Comparison of ENCODE assay signal across 8 cellular contexts in the genomic region with DNA sequence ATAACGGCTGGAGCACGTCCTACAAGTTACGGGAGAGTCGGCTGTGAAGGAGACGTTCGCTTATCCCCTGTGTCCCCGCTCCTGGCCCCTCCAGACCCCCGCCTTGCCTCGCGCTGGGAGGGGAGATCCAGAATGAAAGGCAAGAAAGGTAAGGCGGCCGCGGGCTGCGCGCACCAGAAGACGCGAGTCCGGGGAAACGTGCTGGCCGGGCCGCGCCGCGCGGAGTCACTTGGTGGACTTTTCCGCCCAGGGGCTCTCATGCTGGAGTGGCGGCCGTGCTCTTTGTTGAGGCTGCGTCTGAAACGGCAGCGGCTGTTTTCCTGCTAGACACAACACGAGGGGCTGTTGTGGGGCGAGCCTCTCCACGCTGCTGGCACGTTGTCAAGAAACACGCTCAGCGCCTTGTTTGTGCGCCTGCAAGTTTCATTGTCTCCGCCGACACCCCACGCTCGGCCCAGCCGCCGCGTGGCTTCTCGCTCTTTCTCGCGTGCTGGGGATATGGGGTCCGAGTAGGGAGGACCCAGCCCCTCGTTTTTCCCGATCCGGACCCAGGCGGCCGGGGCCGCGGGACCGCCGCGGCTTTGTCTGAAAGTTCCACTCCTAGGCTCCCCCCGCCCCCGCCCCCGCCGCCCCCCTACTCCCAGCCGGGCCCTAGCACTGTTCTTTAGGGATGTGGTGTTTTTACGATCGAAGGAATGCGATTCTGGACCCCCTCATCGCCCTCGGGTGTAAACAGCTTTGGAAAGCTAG. TPM values are rescaled to one million over a fixed set of nuclear protein-coding genes. Genes with fewer than 3 reads are reported as not detected.
DNase-seq lines count a peak whose midpoint lies in the region; ATAC-seq and TF ChIP-seq lines count a peak whose summit lies in the region.

No MANE protein-coding gene starts in this region.

- H3K4me1 ChIP-seq in HCT116 (ENCODE audit: control insufficient read depth in 1 of 2, insufficient read depth in 2 of 2, low read length in 2 of 2), result peaks cover 41 to 62% of the 10 kb centered on the region in 2 experiments
- peaks cover 35% of the 10 kb centered on the region for H3K4me1 ChIP-seq in skeletal muscle satellite cell (ENCODE audit: control insufficient read depth, insufficient read depth, low read length)

- H3K9ac ChIP-seq in HCT116 (ENCODE audit: low read length), result peak overlapping the region; percentile 79
- peak overlapping the region; percentile 99 for H3K9ac ChIP-seq in skeletal muscle satellite cell (ENCODE audit: low read depth, low read length)

- peaks cover 11% of the 10 kb centered on the region; the same call in 1 of the 2 replicates for H4K20me1 ChIP-seq in HCT116 (ENCODE audit: insufficient read depth)

- H3K4me3 ChIP-seq in HCT116 (replicated peaks in 1 of 2; ENCODE audit: low read depth in 1 of 2, low read length in 2 of 2) (peak overlapping the region; percentile 78 to 85), iPS-11a (ENCODE audit: low read depth, low read length) (peak overlapping the region; percentile 96), skeletal muscle satellite cell (ENCODE audit: low read length) (peak overlapping the region; percentile 85)

- RAD21 ChIA-PET in HCT116 (lab: Charles Lee; ENCODE audit: low non-redundant PET in 1 of 2, low total read pairs in 2 of 2, uncharacterized antibody in 2 of 2, unreplicated experiment in 2 of 2), result no interaction called here

- H3K9me2 ChIP-seq in HCT116 (ENCODE audit: insufficient read depth), result no peaks in the 10 kb centered on the region

- no peak for TF ChIP-seq CTCF in HCT116 (IDR thresholded peaks at IDR 0.05 in 2 of 3, conservative IDR thresholded peaks at IDR 0.05 in 1 of 3; ENCODE audit: borderline replicate concordance in 1 of 3, insufficient read depth in 1 of 3, low read depth in 2 of 3, low read length in 2 of 3)

- ATAC-seq in HCT116 (no peak), GM18505 (IDR thresholded peaks at IDR 0.05; ENCODE audit: unreplicated experiment) (no peak)

- peak overlapping the region; percentile 90 for H3K27ac ChIP-seq in HCT116 (ENCODE audit: low read depth, low read length)

- peaks cover 75% of the 10 kb centered on the region for H3K79me2 ChIP-seq in HCT116 (ENCODE audit: insufficient read depth, low read length)

- POLR2A ChIA-PET in HCT116 (lab: Charles Lee), result interaction anchor here (0.9 to 1.0 kb wide), 2 partner anchors 41 to 216 kb away, joined by 3 read pairs; no protein-coding TSS in a partner anchor

- TF ChIP-seq POLR2A in HCT116 (IDR thresholded peaks at IDR 0.05; ENCODE audit: borderline replicate concordance, extremely low read depth, insufficient read depth, insufficient read length) (no peak), GM18505 (IDR thresholded peaks at IDR 0.05; ENCODE audit: borderline replicate concordance, extremely low read depth, insufficient read depth, insufficient read length) (no peak)

- no peaks in the 10 kb centered on the region for H3K9me3 ChIP-seq in HCT116 (ENCODE audit: control insufficient read depth in 1 of 2, insufficient read depth in 1 of 2, low read depth in 1 of 2, low read length in 2 of 2)
- no peaks in the 10 kb centered on the region for H3K9me3 ChIP-seq in skeletal muscle satellite cell (replicated peaks; ENCODE audit: low read length)

- no peak overlapping the region for H2AFZ ChIP-seq in HCT116 (ENCODE audit: low read depth, low read length, poor library complexity, severe bottlenecking)

- intact Hi-C loops in HCT116 (cut with micrococcal nuclease), result no loop called here

- H3K36me3 ChIP-seq in HCT116 (ENCODE audit: control insufficient read depth in 1 of 2, insufficient read depth in 2 of 2, low read length in 2 of 2) (peaks cover 0 to 29% of the 10 kb centered on the region in 2 experiments; a peak in 3 of 4 replicates), skeletal muscle satellite cell (ENCODE audit: insufficient read depth, low read length) (peaks cover 6% of the 10 kb centered on the region)

- H3K4me2 ChIP-seq in HCT116 (ENCODE audit: low read length), result peak overlapping the region; percentile 87
- H3K4me2 ChIP-seq in skeletal muscle satellite cell (ENCODE audit: low read length), result peak overlapping the region; percentile 90

- CTCF ChIA-PET in HCT116 (lab: Charles Lee), result interaction anchor here (0.6 kb wide), 1 partner anchor 8 kb away, joined by 6 read pairs; no protein-coding TSS in a partner anchor

- no peak for TF ChIP-seq RAD21 in HCT116 (IDR thresholded peaks at IDR 0.05; ENCODE audit: low read depth)

- peak; percentile 45 for DNase-seq in A172 (ENCODE audit: low spot score)
- DNase-seq in HCT116 (ENCODE audit: low read depth, low spot score), result no peak
- DNase-seq in T-helper 22 cell (ENCODE audit: low read depth), result peak; percentile 66
- peak; percentile 86 for DNase-seq in astrocyte of the hippocampus (ENCODE audit: low read depth, low spot score)
- DNase-seq in NK-92 (lab: John Stamatoyannopoulos, UW; ENCODE audit: unreplicated experiment), result no peak

- TSS peak; percentile 32 for BruUV-seq in HCT116 (replicated peaks; lab: Mats Ljungman, UMichigan)

- no peaks in the 10 kb centered on the region for H3K27me3 ChIP-seq in HCT116 (ENCODE audit: insufficient read depth, low read length)
- H3K27me3 ChIP-seq in skeletal muscle satellite cell (ENCODE audit: control insufficient read depth, insufficient read depth, low read length), result no peaks in the 10 kb centered on the region

TF ChIP-seq in HCT116, 20 proteins besides CTCF, POLR2A, EP300 and RAD21:
- TF ChIP-seq CBX3 (IDR thresholded peaks at IDR 0.05; ENCODE audit: low read depth) (no peak), POLR2AphosphoS5 (IDR thresholded peaks at IDR 0.05; ENCODE audit: low read depth, low read length) (peak; percentile 79)
TF ChIP-seq in HCT116: peak in this region for 1.

RNA-seq across cellular contexts. Expression of gene TGIF1, which starts 0.6 kb away (rescaled TPM):
- total RNA-seq in A172 (2014; rRNA removed; shearing (Covaris generic)), result 101 and 103 TPM in 2 replicates
- 242 TPM for total RNA-seq in HCT116 (2021; ENCODE audit: unreplicated experiment)
- 199 and 245 TPM in 2 replicates for polyA plus RNA-seq in HCT116 (2012)
- total RNA-seq in skeletal muscle satellite cell (2012; rRNA removed), result 77.8 and 82.6 TPM in 2 replicates

Comparison
In these comparisons a context has a peak if more than half of its experiments do, and no peak if none do; other contexts are left out.
1. DNase-seq: peak in A172 (single experiment), T-helper 22 cell (single experiment) and astrocyte of the hippocampus (single experiment); none in HCT116 (single experiment) and NK-92 (single experiment).
2. Peak in every context shown above with its lines, with median percentiles within 50 percentile points of each other: H3K4me3 ChIP-seq.